In the genomic region with DNA sequence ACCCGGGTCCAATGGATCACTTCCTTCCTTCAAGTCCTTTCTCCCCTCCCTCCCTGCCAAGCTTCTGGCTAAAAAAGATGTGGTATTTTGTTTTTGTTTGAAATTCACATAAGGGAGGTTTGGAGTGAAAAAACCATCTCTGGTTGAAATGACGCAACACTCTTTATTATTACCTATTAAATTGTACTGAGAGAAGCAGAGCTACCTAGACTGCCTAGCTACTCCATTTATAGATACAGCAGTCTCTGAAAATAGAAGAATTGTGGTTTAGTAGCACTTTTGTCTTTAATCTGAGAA, we compare ENCODE assay signal across 12 cellular contexts.
DNase-seq lines count a peak whose midpoint lies in the region; ATAC-seq and TF ChIP-seq lines count a peak whose summit lies in the region.
"Had no signal": no experiment of that assay in that cellular context is flagged by ENCODE, and none has a peak within 500 bp of the region (broad histone marks: within the 10 kb centered on the region; RNA-seq: fewer than 3 reads in every experiment).

No MANE protein-coding gene starts in this region.

- H3F3A ChIP-seq in PC-9 (ENCODE audit: insufficient read depth, low read depth): peaks cover 14% of the 10 kb centered on the region; the same call in 1 of the 2 replicates

- no TSS peak for BruUV-seq in PC-9 (replicated peaks; lab: Mats Ljungman, UMichigan)

- no peak overlapping the region for H3K4me3 ChIP-seq in PC-9
- H3K4me3 ChIP-seq in fibroblast of pulmonary artery (replicated peaks; ENCODE audit: low read depth, low read length): no peak overlapping the region
- peak overlapping the region in 1 of 2 donors; percentile 14 for H3K4me3 ChIP-seq in prostate gland

- DNase-seq in PC-9: no peak
- peak; percentile 17 for DNase-seq in fibroblast of pulmonary artery (ENCODE audit: low read depth)
- no peak for DNase-seq in prostate gland (ENCODE audit: low spot score)
- DNase-seq in D341Med (ENCODE audit: low spot score): no peak
- DNase-seq in T-helper 1 cell: no peak
- DNase-seq: aorta; DMS153; stimulated activated CD4-positive, alpha-beta T cell treated with anti-CD3 and anti-CD28 coated beads, Interleukin-4, amount 100 ng/mL, for 24 hours; T-helper 2 cell had no signal

- POLR2A ChIA-PET in PC-9 (lab: Charles Lee; ENCODE audit: unreplicated experiment): no interaction called here

- no peak for TF ChIP-seq POLR2A in prostate gland (IDR thresholded peaks at IDR 0.05)

- H3K27ac ChIP-seq in PC-9: peak overlapping the region; percentile 51
- peak overlapping the region; percentile 38 to 59 for H3K27ac ChIP-seq in prostate gland

- H3K4me2 ChIP-seq in PC-9: peak overlapping the region; percentile 72

- TF ChIP-seq CTCF in PC-9 (conservative IDR thresholded peaks at IDR 0.05): no peak
- no peak for TF ChIP-seq CTCF in fibroblast of pulmonary artery (IDR thresholded peaks at IDR 0.05; ENCODE audit: low read length, missing control alignments)
- TF ChIP-seq CTCF in prostate gland (IDR thresholded peaks at IDR 0.05): no peak

- no peaks in the 10 kb centered on the region for H4K20me1 ChIP-seq in PC-9 (ENCODE audit: insufficient read depth)

- 7% methylated on average over 2 of the region's 2 CpGs for WGBS in prostate gland

- no peak overlapping the region for H2AFZ ChIP-seq in PC-9

- H3K36me3 ChIP-seq in ES-I3 (ENCODE audit: insufficient read depth, low read length): no peaks in the 10 kb centered on the region
- H3K36me3 ChIP-seq in PC-9 (ENCODE audit: low read depth): no peaks in the 10 kb centered on the region
- no peaks in the 10 kb centered on the region for H3K36me3 ChIP-seq in prostate gland

- H3K4me1 ChIP-seq in ES-I3 (ENCODE audit: insufficient read depth, low read length) (peaks cover 17% of the 10 kb centered on the region), PC-9 (replicated peaks; ENCODE audit: insufficient read depth) (peaks cover 24% of the 10 kb centered on the region), prostate gland (replicated peaks) (peaks cover 4% of the 10 kb centered on the region)

- ATAC-seq in HG02973 (IDR thresholded peaks at IDR 0.05; ENCODE audit: unreplicated experiment) (no peak), GM21723 (IDR thresholded peaks at IDR 0.05; ENCODE audit: unreplicated experiment) (no peak)

- H3K9me3 ChIP-seq in ES-I3 (ENCODE audit: control insufficient read depth, insufficient read depth, low read length) (no peaks in the 10 kb centered on the region), PC-9 (ENCODE audit: insufficient read depth, low read depth) (no peaks in the 10 kb centered on the region), prostate gland (no peaks in the 10 kb centered on the region)

- no peaks in the 10 kb centered on the region for H3K27me3 ChIP-seq in PC-9 (ENCODE audit: insufficient read depth, low read depth)
- no peaks in the 10 kb centered on the region for H3K27me3 ChIP-seq in prostate gland (replicated peaks; ENCODE audit: insufficient read depth)

- H3K9me2 ChIP-seq in PC-9 (ENCODE audit: insufficient read depth): no peaks in the 10 kb centered on the region

- intact Hi-C loops in PC-9 (cut with micrococcal nuclease; ENCODE audit: unreplicated experiment) (loop anchor here (5.0 kb wide), 2 partner anchors 155 to 195 kb away; no protein-coding TSS in a partner anchor), prostate gland (cut with DNase I) (loop anchor here (2.0 to 10.0 kb wide), 4 partner anchors 268 to 758 kb away; no protein-coding TSS in a partner anchor)

- no peaks in the 10 kb centered on the region for H3K79me2 ChIP-seq in PC-9 (ENCODE audit: low read depth)

- CTCF ChIA-PET in PC-9 (lab: Charles Lee): interaction anchor here (0.7 kb wide), 1 partner anchor 584 kb away, joined by 3 read pairs; no protein-coding TSS in a partner anchor

- H3K9ac ChIP-seq in ES-I3 (ENCODE audit: low read depth, low read length): 0 out of 2 replicates have a peak overlapping the region, but pooled peaks have one; percentile 26
